8 cellular contexts compared by ENCODE assay signal in genomic region chr19:34926361-34926684, GRCh38. TPM values are rescaled to one million over a fixed set of nuclear protein-coding genes. Genes with fewer than 3 reads are reported as not detected.
A peak's percentile ranks its signal among the peaks of the same experiment; 100 is the strongest.
DNase-seq lines count a peak whose midpoint lies in the region; ATAC-seq, FAIRE-seq and TF ChIP-seq lines count a peak whose summit lies in the region.

No MANE protein-coding gene starts in this region.

- POLR2A ChIA-PET in GM12878 (lab: Charles Lee): interaction anchor here (1.1 kb wide), 1 partner anchor 154 kb away, joined by 3 read pairs; no protein-coding TSS in a partner anchor

- SMC1A ChIA-PET in GM12878 (lab: Charles Lee; ENCODE audit: uncharacterized antibody, unreplicated experiment): interaction anchor here (1.6 kb wide), 1 partner anchor 160 kb away, joined by 3 read pairs; no protein-coding TSS in a partner anchor

- peaks cover 5% of the 10 kb centered on the region for H3K4me1 Mint-ChIP-seq in memory B cell
- H3K4me1 Mint-ChIP-seq in type B pancreatic cell (ENCODE audit: unreplicated experiment): peaks cover 14% of the 10 kb centered on the region

- RAD21 ChIA-PET in GM12878 (lab: Charles Lee; ENCODE audit: unreplicated experiment): interaction anchor here (0.6 kb wide), 1 partner anchor 407 kb away, joined by 3 read pairs; no protein-coding TSS in a partner anchor

- in situ Hi-C loops in GM12878 (cut with MboI): no loop called here

- H3K79me2 ChIP-seq in GM12878 (ENCODE audit: control insufficient read depth, insufficient read depth, low read length): no peaks in the 10 kb centered on the region

- BruUV-seq in GM12878 (replicated peaks; lab: Mats Ljungman, UMichigan): no TSS peak

- FAIRE-seq in GM12878 (lab: Jason Lieb, UNC): no peak

- DNase-seq in heart left ventricle (no peak), left ventricle myocardium superior (no peak), GM12878 (ENCODE audit: low read depth, low spot score) (no peak), memory B cell (ENCODE audit: low spot score in 2 of 2) (no peak), type B pancreatic cell (ENCODE audit: extremely low spot score, unreplicated experiment) (no peak), hippocampal formation (lab: John Stamatoyannopoulos, UW) (no peak), NCI-H226 (no peak)
- no peak for DNase-seq in activated effector memory CD4-positive, alpha-beta T cell treated with anti-CD3 and anti-CD28 coated beads, Interleukin-2, amount 50 U/mL, for 16 hours

- no peaks in the 10 kb centered on the region for H3K9me3 ChIP-seq in heart left ventricle
- H3K9me3 ChIP-seq in GM12878 (replicated peaks; ENCODE audit: control insufficient read depth, insufficient read depth, low read length): no peaks in the 10 kb centered on the region

- 67 to 74% (median 73%) methylated on average over 3 of the region's 3 CpGs for WGBS in heart left ventricle, 4 donors
- 65% methylated on average over 3 of the region's 3 CpGs for WGBS in GM12878 (ENCODE audit: insufficient coverage, insufficient replicate concordance, low lambda C conversion rate, missing lambda C conversion rate)

- no peak overlapping the region for H3K4me2 ChIP-seq in GM12878 (ENCODE audit: control insufficient read depth, insufficient read depth)

- H2AFZ ChIP-seq in GM12878 (ENCODE audit: control insufficient read depth, low read depth, low read length): peak overlapping the region; percentile 75

- H3K9ac ChIP-seq in GM12878 (ENCODE audit: control insufficient read depth, insufficient read depth, low read length): no peak overlapping the region

- CTCF ChIA-PET in GM12878 (lab: Yijun Ruan, JAX): no interaction called here

- H3K4me1 ChIP-seq in heart left ventricle (peaks cover 0 to 15% (median 8%) of the 10 kb centered on the region in 12 donors), GM12878 (ENCODE audit: control insufficient read depth, insufficient read depth, low read length) (no peaks in the 10 kb centered on the region)

- H3K27me3 Mint-ChIP-seq in memory B cell (peaks cover 1% of the 10 kb centered on the region), type B pancreatic cell (no peaks in the 10 kb centered on the region)

- H3K9me3 Mint-ChIP-seq in memory B cell: no peaks in the 10 kb centered on the region
- no peaks in the 10 kb centered on the region for H3K9me3 Mint-ChIP-seq in type B pancreatic cell

- H3K27me3 ChIP-seq in heart left ventricle: no peaks in the 10 kb centered on the region
- H3K27me3 ChIP-seq in GM12878 (replicated peaks in 1 of 2; ENCODE audit: control insufficient read depth in 2 of 2, insufficient read depth in 2 of 2, low read length in 1 of 2): no peaks in the 10 kb centered on the region

- H3K4me3 Mint-ChIP-seq in memory B cell (peak overlapping the region; percentile 95), type B pancreatic cell (peak overlapping the region; percentile 96)

- no peaks in the 10 kb centered on the region for H4K20me1 ChIP-seq in GM12878 (ENCODE audit: control insufficient read depth, insufficient read depth)

- H3K4me3 ChIP-seq in heart left ventricle (peak overlapping the region in 9 of 12 donors; percentile 61 to 86 (median 69)), GM12878 (no peak overlapping the region)

- no peak for TF ChIP-seq POLR2A in heart left ventricle (IDR thresholded peaks at IDR 0.05)
- TF ChIP-seq POLR2A in GM12878 (IDR thresholded peaks at IDR 0.05; ENCODE audit: low read depth, low read length): no peak

- no peak for TF ChIP-seq CTCF in heart left ventricle (IDR thresholded peaks at IDR 0.05)
- TF ChIP-seq CTCF in GM12878 (IDR thresholded peaks at IDR 0.05 in 2 of 3, conservative IDR thresholded peaks at IDR 0.05 in 1 of 3; ENCODE audit: control insufficient read depth in 2 of 3, extremely low read depth in 1 of 3, insufficient read depth in 1 of 3, low read depth in 3 of 3, low read length in 3 of 3): no peak
- no peak for TF ChIP-seq CTCF in type B pancreatic cell (conservative IDR thresholded peaks at IDR 0.05)

- no peak for TF ChIP-seq RAD21 in GM12878 (IDR thresholded peaks at IDR 0.05; ENCODE audit: insufficient read depth, low read depth, low read length)

- intact Hi-C loops in heart left ventricle (cut with DNase I) (loop anchor here in 7 of 10 donors (1.0 to 10.0 kb wide), 5 partner anchors 152 to 193 kb away; partner anchors contain the start of genes ZNF599 (in 4 of the 7) and ZNF181 (in 3 of the 7)), left ventricle myocardium superior (cut with micrococcal nuclease) (no loop called here), GM12878 (cut with micrococcal nuclease; ENCODE audit: unreplicated experiment) (no loop called here)

- no peak for ATAC-seq in heart left ventricle
- no peak for ATAC-seq in left ventricle myocardium superior
- ATAC-seq in GM12878: no peak
- no peak for ATAC-seq in memory B cell (ENCODE audit: low read depth)

- H3K27ac Mint-ChIP-seq in memory B cell (no peak overlapping the region), type B pancreatic cell (peak overlapping the region; percentile 87)

- peaks cover 6% of the 10 kb centered on the region for H3K36me3 Mint-ChIP-seq in memory B cell
- peaks cover 9% of the 10 kb centered on the region for H3K36me3 Mint-ChIP-seq in type B pancreatic cell

- no peak for TF ChIP-seq EP300 in GM12878 (IDR thresholded peaks at IDR 0.05; ENCODE audit: borderline replicate concordance in 1 of 2, control insufficient read depth in 1 of 2, low read depth in 2 of 2, low read length in 2 of 2)

- H3K27ac ChIP-seq in heart left ventricle: peak overlapping the region in 10 of 12 donors; percentile 69 to 96 (median 77)
- H3K27ac ChIP-seq in GM12878 (ENCODE audit: control insufficient read depth, insufficient read depth): no peak overlapping the region

- H3K36me3 ChIP-seq in heart left ventricle (peaks cover 0 to 19% (median 14%) of the 10 kb centered on the region in 9 donors), GM12878 (ENCODE audit: control insufficient read depth in 2 of 2, insufficient read depth in 2 of 2, low read length in 1 of 2) (no peaks in the 10 kb centered on the region)

TF ChIP-seq in GM12878, 131 proteins besides CTCF, POLR2A, EP300 and RAD21 (continues in another document):
- TF ChIP-seq SREBF1 (IDR thresholded peaks at IDR 0.05; ENCODE audit: low read length) (no peak), ZNF24 (IDR thresholded peaks at IDR 0.05) (no peak), ZNF274 (IDR thresholded peaks at IDR 0.05; ENCODE audit: insufficient read depth, insufficient read length) (no peak), SIN3A (IDR thresholded peaks at IDR 0.05; ENCODE audit: low read depth, low read length) (no peak), SUZ12 (IDR thresholded peaks at IDR 0.05; ENCODE audit: unreplicated experiment) (no peak)

RNA-seq across cellular contexts. Expression of gene ZNF30, which starts 0.4 kb away (rescaled TPM):
- 10 to 100 TPM in 1 of 9 donors, 1 to 10 TPM in 7, under 1 TPM in 1; 0.95 to 13.4 (median 2.8) TPM for total RNA-seq in heart left ventricle
- 1 to 10 TPM; 1.8 TPM for polyA plus RNA-seq in heart left ventricle
- total RNA-seq in left ventricle myocardium superior: 3.7 TPM
- 3.3 and 3.9 TPM in 2 replicates for total RNA-seq in GM12878 (2013; cell fraction: nucleolus; rRNA removed)
- total RNA-seq in GM12878 (2014; rRNA removed): 0.82 and 0.85 TPM in 2 replicates
- 1.2 and 1.5 TPM in 2 replicates for total RNA-seq in GM12878 (2014; rRNA removed; fragmentation: Illumina TruSeq; extraction: Trizol)
- 0.98 and 1.2 TPM in 2 replicates for total RNA-seq in GM12878 (2021)
- 1.2 TPM for polyA plus RNA-seq in GM12878 (2011; ENCODE audit: low read depth)
- polyA plus RNA-seq in GM12878 (2011; rRNA removed): 2.3 and 3.1 TPM in 2 replicates
- polyA plus RNA-seq in GM12878 (2011; cell fraction: cytosol; rRNA removed): 1.1 and 1.3 TPM in 2 replicates
- 1.7 TPM in 2 replicates for polyA plus RNA-seq in GM12878 (2011; cell fraction: nucleus; rRNA removed)
- 1.1 TPM in 2 replicates for polyA plus RNA-seq in GM12878 (2012)
- 0.97 and 2.8 TPM in 2 replicates for polyA plus RNA-seq in GM12878 (2014; fragmentation: Illumina TruSeq; extraction: Trizol)
- 1 to 10 TPM; 1.2 to 1.6 TPM for polyA plus RNA-seq in GM12878 (2014; fragmentation: Nextera tagmentation; extraction: Ambion mirVana)
- polyA plus RNA-seq in GM12878 (2014; rRNA removed): 0.80 and 1.1 TPM in 2 replicates
- polyA plus RNA-seq in GM12878 (2016; fragmentation: Nextera tagmentation; extraction: Ambion mirVana): 1 to 10 TPM; 1.3 to 1.8 TPM
- polyA minus RNA-seq in GM12878 (2011; rRNA and poly(A)+ RNA removed): 2.2 and 2.3 TPM in 2 replicates
- 0.94 and 1.6 TPM in 2 replicates for polyA minus RNA-seq in GM12878 (2011; cell fraction: cytosol; rRNA and poly(A)+ RNA removed)
- polyA minus RNA-seq in GM12878 (2011; cell fraction: nucleus; rRNA and poly(A)+ RNA removed): 2.7 and 3.8 TPM in 2 replicates
- 4.0 and 6.9 TPM in 2 replicates for total RNA-seq in type B pancreatic cell (ENCODE audit: low replicate concordance)

RNA-seq across cellular contexts. Expression of gene ZNF792, which starts 37.7 kb away (rescaled TPM):
- 1 to 10 TPM; 2.7 to 8.2 (median 4.2) TPM for total RNA-seq in heart left ventricle
- polyA plus RNA-seq in heart left ventricle: 1 to 10 TPM; 1.3 to 2.2 TPM
- 3.4 TPM for total RNA-seq in left ventricle myocardium superior
- total RNA-seq in GM12878 (2013; cell fraction: nucleolus; rRNA removed): 26.2 and 26.7 TPM in 2 replicates
- total RNA-seq in GM12878 (2014; rRNA removed): 2.3 and 2.8 TPM in 2 replicates
- total RNA-seq in GM12878 (2014; rRNA removed; fragmentation: Illumina TruSeq; extraction: Trizol): 2.2 and 2.6 TPM in 2 replicates
- 2.0 and 2.2 TPM in 2 replicates for total RNA-seq in GM12878 (2021)
- polyA plus RNA-seq in GM12878 (2011; ENCODE audit: low read depth): 2.1 TPM
- polyA plus RNA-seq in GM12878 (2011; rRNA removed): 4.8 and 5.3 TPM in 2 replicates
- 3.6 TPM in 2 replicates for polyA plus RNA-seq in GM12878 (2011; cell fraction: cytosol; rRNA removed)
- polyA plus RNA-seq in GM12878 (2011; cell fraction: nucleus; rRNA removed): 4.4 and 6.2 TPM in 2 replicates
- 2.0 and 2.4 TPM in 2 replicates for polyA plus RNA-seq in GM12878 (2012)
- polyA plus RNA-seq in GM12878 (2014; fragmentation: Illumina TruSeq; extraction: Trizol): 1.2 and 1.3 TPM in 2 replicates
- under 1 TPM; 0.53 to 0.63 TPM for polyA plus RNA-seq in GM12878 (2014; fragmentation: Nextera tagmentation; extraction: Ambion mirVana)
- 0.97 and 1.0 TPM in 2 replicates for polyA plus RNA-seq in GM12878 (2014; rRNA removed)
- polyA plus RNA-seq in GM12878 (2016; fragmentation: Nextera tagmentation; extraction: Ambion mirVana): 1 to 10 TPM in 1 of 2 experiments, under 1 TPM in 1; 0.87 to 1.3 TPM
- 18.5 and 19.5 TPM in 2 replicates for polyA minus RNA-seq in GM12878 (2011; rRNA and poly(A)+ RNA removed)
- 3.1 and 3.7 TPM in 2 replicates for polyA minus RNA-seq in GM12878 (2011; cell fraction: cytosol; rRNA and poly(A)+ RNA removed)
- polyA minus RNA-seq in GM12878 (2011; cell fraction: nucleus; rRNA and poly(A)+ RNA removed): 18.0 and 19.1 TPM in 2 replicates
- total RNA-seq in type B pancreatic cell (ENCODE audit: low replicate concordance): 5.8 and 6.5 TPM in 2 replicates

Comparison
In these comparisons a context has a peak if more than half of its experiments do, and no peak if none do; other contexts are left out.
1. intact Hi-C loops: an anchor here in heart left ventricle (1.0 to 10.0 kb wide); none called in left ventricle myocardium superior and GM12878.